ENCODE assay signal across 8 cellular contexts in genomic region chr1:155241069-155241679, GRCh38. TPM values are rescaled to one million over a fixed set of nuclear protein-coding genes. Genes with fewer than 3 reads are reported as not detected.
DNase-seq lines count a peak whose midpoint lies in the region; ATAC-seq and TF ChIP-seq lines count a peak whose summit lies in the region.

No MANE protein-coding gene starts in this region.

- H3K4me1 ChIP-seq in KMS-11 (ENCODE audit: low read depth, poor library complexity, severe bottlenecking) (peaks cover 38% of the 10 kb centered on the region), esophagus muscularis mucosa (peaks cover 17 to 50% (median 49%) of the 10 kb centered on the region in 4 donors), mucosa of stomach (ENCODE audit: control insufficient read depth, insufficient read depth, low read length) (peaks cover 33% of the 10 kb centered on the region), subcutaneous abdominal adipose tissue (ENCODE audit: control insufficient read depth in 5 of 5, insufficient read depth in 5 of 5, low read length in 5 of 5) (peaks cover 4 to 42% (median 28%) of the 10 kb centered on the region in 5 donors)

- H3K9me3 ChIP-seq in esophagus muscularis mucosa (peaks cover 0 to 3% (median 0%) of the 10 kb centered on the region in 4 donors), mucosa of stomach (ENCODE audit: control insufficient read depth, low read length) (no peaks in the 10 kb centered on the region), subcutaneous abdominal adipose tissue (ENCODE audit: control insufficient read depth in 5 of 5, low read length in 5 of 5) (no peaks in the 10 kb centered on the region)

- no peak for ATAC-seq in HG02798 (IDR thresholded peaks at IDR 0.05; ENCODE audit: poor library complexity, unreplicated experiment)

- no peaks in the 10 kb centered on the region for H3K27me3 ChIP-seq in KMS-11 (ENCODE audit: insufficient read depth, low read depth)
- H3K27me3 ChIP-seq in esophagus muscularis mucosa, result peaks cover 0 to 4% (median 0%) of the 10 kb centered on the region in 4 donors
- H3K27me3 ChIP-seq in mucosa of stomach (ENCODE audit: control insufficient read depth, insufficient read depth, low read length), result no peaks in the 10 kb centered on the region
- peaks cover 0 to 3% (median 0%) of the 10 kb centered on the region in 5 donors for H3K27me3 ChIP-seq in subcutaneous abdominal adipose tissue (ENCODE audit: control insufficient read depth in 5 of 5, insufficient read depth in 4 of 5, low read length in 5 of 5)

- TF ChIP-seq EP300 in esophagus muscularis mucosa (IDR thresholded peaks at IDR 0.05), result no peak

- H3K27me3 Mint-ChIP-seq in activated T-cell treated with anti-CD3 and anti-CD28 coated beads, Interleukin-2, amount 50 U/mL, for 24 hours, result no peaks in the 10 kb centered on the region

- peak overlapping the region; percentile 91 for H3K27ac Mint-ChIP-seq in activated T-cell treated with anti-CD3 and anti-CD28 coated beads, Interleukin-2, amount 50 U/mL, for 24 hours

- 16% methylated on average over 4 of the region's 4 CpGs for WGBS in esophagus muscularis mucosa

- H3K4me3 ChIP-seq in KMS-11 (IDR thresholded peaks at IDR 0.05; ENCODE audit: insufficient read depth, low read depth, low read length), result peak overlapping the region; percentile 98
- H3K4me3 ChIP-seq in esophagus muscularis mucosa, result peak overlapping the region; percentile 45 to 56 (median 49)
- peak overlapping the region; percentile 3 for H3K4me3 ChIP-seq in mucosa of stomach (ENCODE audit: low read length)
- peak overlapping the region; percentile 63 to 81 (median 65) for H3K4me3 ChIP-seq in subcutaneous abdominal adipose tissue (ENCODE audit: low read depth in 1 of 5, low read length in 5 of 5)

- no peaks in the 10 kb centered on the region for H3K9me3 Mint-ChIP-seq in activated T-cell treated with anti-CD3 and anti-CD28 coated beads, Interleukin-2, amount 50 U/mL, for 24 hours

- DNase-seq in DMS79 (lab: John Stamatoyannopoulos, UW) (peak; percentile 80), OCI-M2 (lab: John Stamatoyannopoulos, UW; ENCODE audit: unreplicated experiment) (peak; percentile 64), esophagus muscularis mucosa (ENCODE audit: extremely low spot score) (no peak)
- no peak for DNase-seq in activated T-cell treated with anti-CD3 and anti-CD28 coated beads, Interleukin-2, amount 50 U/mL, for 24 hours

- H3K79me2 ChIP-seq in KMS-11 (ENCODE audit: insufficient read depth, low read depth), result no peaks in the 10 kb centered on the region

- H3K36me3 ChIP-seq in KMS-11 (ENCODE audit: insufficient read depth) (no peaks in the 10 kb centered on the region; the same call in 1 of the 2 replicates), esophagus muscularis mucosa (peaks cover 2 to 32% (median 25%) of the 10 kb centered on the region in 4 donors), mucosa of stomach (ENCODE audit: control insufficient read depth, insufficient read depth, low read length) (no peaks in the 10 kb centered on the region), subcutaneous abdominal adipose tissue (ENCODE audit: control insufficient read depth in 5 of 5, insufficient read depth in 5 of 5, low read length in 5 of 5) (peaks cover 0 to 30% (median 15%) of the 10 kb centered on the region in 5 donors)

- TF ChIP-seq CTCF in KMS-11 (conservative IDR thresholded peaks at IDR 0.05; ENCODE audit: low read depth, low read length) (no peak), esophagus muscularis mucosa (IDR thresholded peaks at IDR 0.05) (peak in 1 of 3 experiments; percentile 9)

- H3K27ac ChIP-seq in KMS-11 (no peak overlapping the region), esophagus muscularis mucosa (replicated peaks in 1 of 4) (peak overlapping the region; percentile 1 to 57 (median 45)), subcutaneous abdominal adipose tissue (ENCODE audit: low read depth, low read length) (peak overlapping the region; percentile 16)

- intact Hi-C loops in esophagus muscularis mucosa (cut with DNase I), result no loop called here

- peak overlapping the region; percentile 79 for H3K4me3 Mint-ChIP-seq in activated T-cell treated with anti-CD3 and anti-CD28 coated beads, Interleukin-2, amount 50 U/mL, for 24 hours

- H3K4me2 ChIP-seq in KMS-11, result peak overlapping the region; percentile 44

- no peaks in the 10 kb centered on the region for H4K20me1 ChIP-seq in KMS-11 (ENCODE audit: insufficient read depth)

- H2AFZ ChIP-seq in KMS-11 (ENCODE audit: low read depth), result peak overlapping the region; percentile 57

- H3K4me1 Mint-ChIP-seq in activated T-cell treated with anti-CD3 and anti-CD28 coated beads, Interleukin-2, amount 50 U/mL, for 24 hours (ENCODE audit: low read depth), result peaks cover 52% of the 10 kb centered on the region

- TF ChIP-seq POLR2A in esophagus muscularis mucosa (IDR thresholded peaks at IDR 0.05; ENCODE audit: low read depth), result no peak

- peaks cover 50% of the 10 kb centered on the region for H3K36me3 Mint-ChIP-seq in activated T-cell treated with anti-CD3 and anti-CD28 coated beads, Interleukin-2, amount 50 U/mL, for 24 hours (ENCODE audit: low read depth)

- H3K9ac ChIP-seq in KMS-11, result peak overlapping the region; percentile 5; the same call in 1 of the 2 replicates
- H3K9ac ChIP-seq in mucosa of stomach (ENCODE audit: low read length), result peak overlapping the region; percentile 54
- H3K9ac ChIP-seq in subcutaneous abdominal adipose tissue (ENCODE audit: low read length in 5 of 5), result peak overlapping the region in 2 of 5 donors; percentile 21 to 65

RNA-seq across cellular contexts. Expression of gene ENTREP3, which starts 14.1 kb away (rescaled TPM):
- 10 to 100 TPM; 15.1 to 38.7 (median 22.6) TPM for total RNA-seq in esophagus muscularis mucosa

RNA-seq across cellular contexts. Expression of gene SCAMP3, which starts 21.0 kb away (rescaled TPM):
- 10 to 100 TPM; 33.6 to 56.0 (median 43.5) TPM for total RNA-seq in esophagus muscularis mucosa

RNA-seq across cellular contexts. Expression of gene CLK2, which starts 32.1 kb away (rescaled TPM):
- 10 to 100 TPM; 17.6 to 32.0 (median 25.3) TPM for total RNA-seq in esophagus muscularis mucosa

RNA-seq across cellular contexts. Expression of gene MTX1, which starts 32.7 kb away (rescaled TPM):
- total RNA-seq in esophagus muscularis mucosa, result 10 to 100 TPM; 34.1 to 52.8 (median 38.0) TPM

RNA-seq across cellular contexts. Expression of gene THBS3, which starts 33.5 kb away (rescaled TPM):
- total RNA-seq in esophagus muscularis mucosa, result 10 to 100 TPM; 16.2 to 37.4 (median 23.4) TPM

Comparison
In these comparisons a context has a peak if more than half of its experiments do, and no peak if none do; other contexts are left out.
1. DNase-seq: peak in DMS79 (single experiment) and OCI-M2 (single experiment); none in activated T-cell treated with anti-CD3 and anti-CD28 coated beads, Interleukin-2, amount 50 U/mL, for 24 hours (single experiment) and esophagus muscularis mucosa (single experiment).
2. H3K4me3 ChIP-seq: peak in every context shown above with its lines; median percentile 98 in KMS-11; 65 in subcutaneous abdominal adipose tissue; 49 in esophagus muscularis mucosa; 3 in mucosa of stomach.